16 cellular contexts compared by ENCODE assay signal in genomic region chr21:39633770-39634181, GRCh38. TPM values are rescaled to one million over a fixed set of nuclear protein-coding genes. Genes with fewer than 3 reads are reported as not detected.
DNase-seq lines count a peak whose midpoint lies in the region; ATAC-seq, FAIRE-seq and TF ChIP-seq lines count a peak whose summit lies in the region.
"Had no signal": no experiment of that assay in that cellular context is flagged by ENCODE, and none has a peak within 500 bp of the region (broad histone marks: within the 10 kb centered on the region; RNA-seq: fewer than 3 reads in every experiment).

No MANE protein-coding gene starts in this region.

- H2AFZ ChIP-seq in astrocyte (ENCODE audit: low read depth, low read length) = peak overlapping the region; percentile 48

- intact Hi-C loops in transverse colon (cut with DNase I; ENCODE audit: low total_unique reads) = no loop called here
- intact Hi-C loops in activated CD8-positive, alpha-beta T cell treated with anti-CD3 and anti-CD28 coated beads for 36 hours (cut with micrococcal nuclease) = no loop called here

- peaks cover 63% of the 10 kb centered on the region for H3K4me1 Mint-ChIP-seq in astrocyte (ENCODE audit: low read depth, unreplicated experiment)
- no peaks in the 10 kb centered on the region for H3K4me1 Mint-ChIP-seq in activated CD8-positive, alpha-beta T cell treated with anti-CD3 and anti-CD28 coated beads for 36 hours (ENCODE audit: low read depth)

- H3K4me3 Mint-ChIP-seq in astrocyte (ENCODE audit: unreplicated experiment) = no peak overlapping the region
- no peak overlapping the region for H3K4me3 Mint-ChIP-seq in activated CD8-positive, alpha-beta T cell treated with anti-CD3 and anti-CD28 coated beads for 36 hours

- H3K27me3 ChIP-seq in astrocyte (ENCODE audit: insufficient read depth, low read length) = no peaks in the 10 kb centered on the region
- no peaks in the 10 kb centered on the region for H3K27me3 ChIP-seq in transverse colon
- H3K27me3 ChIP-seq: BLaER1 had no signal

- no peak for ATAC-seq in activated CD8-positive, alpha-beta T cell treated with anti-CD3 and anti-CD28 coated beads for 36 hours

- H3K4me1 ChIP-seq in astrocyte (ENCODE audit: insufficient read depth, low read length) (peaks cover 45% of the 10 kb centered on the region), transverse colon (peaks cover 0 to 31% (median 14%) of the 10 kb centered on the region in 4 donors)

- in situ Hi-C loops in ACHN (cut with HindIII; ENCODE audit: low pct_ligation_motif_present, low pct_unique_long_range_greater_than_20kb, low sequenced_read_pairs) (no loop called here), transverse colon (cut with MboI; ENCODE audit: low pct_ligation_motif_present in 1 of 4, low pct_unique_long_range_greater_than_20kb in 1 of 4, low sequenced_read_pairs in 3 of 4) (no loop called here)

- H3K27ac Mint-ChIP-seq in astrocyte (ENCODE audit: unreplicated experiment) = peak overlapping the region; percentile 93
- no peak overlapping the region for H3K27ac Mint-ChIP-seq in activated CD8-positive, alpha-beta T cell treated with anti-CD3 and anti-CD28 coated beads for 36 hours
- H3K27ac Mint-ChIP-seq: activated T-helper 2 cell treated with anti-CD3 and anti-CD28 coated beads, Interferon-gamma antibody, Interleukin-2, Interleukin-4, amounts not matched to agents 10 μg/mL and 5 μg/mL and 100 μg/mL, durations not matched to agents 14 hours and 24 hours and 36 hours had no signal

- H3K9ac ChIP-seq in astrocyte (ENCODE audit: low read length) = peak overlapping the region; percentile 70
- H3K9ac ChIP-seq: BLaER1 had no signal

- no peak for TF ChIP-seq POLR2A in transverse colon (IDR thresholded peaks at IDR 0.05)

- FAIRE-seq in astrocyte (lab: Jason Lieb, UNC) = peak; percentile 99
- FAIRE-seq: colon, GM19239 had no signal

- peak; percentile 93 for DNase-seq in ACHN
- DNase-seq in HS-27A (ENCODE audit: low read depth) = peak; percentile 86
- DNase-seq in astrocyte (ENCODE audit: low read depth) = peak; percentile 98
- peak; percentile 95 for DNase-seq in glomerular visceral epithelial cell (ENCODE audit: extremely low spot score)
- DNase-seq in activated effector memory CD4-positive, alpha-beta T cell treated with anti-CD3 and anti-CD28 coated beads, Interleukin-2, amount 50 U/mL, for 16 hours = no peak
- no peak for DNase-seq in transverse colon
- DNase-seq in activated CD8-positive, alpha-beta T cell treated with anti-CD3 and anti-CD28 coated beads for 36 hours = no peak
- DNase-seq in DMS 273 (lab: John Stamatoyannopoulos, UW; ENCODE audit: unreplicated experiment) = no peak
- DNase-seq: NCI-H1417 treated with DMSO at 0.1 percent for 48 hours; stimulated activated CD8-positive, alpha-beta memory T cell treated with anti-CD3 and anti-CD28 coated beads, Interleukin-4, amount 100 ng/mL, for 48 hours; WERI-Rb-1 had no signal

- POLR2A ChIA-PET in activated CD8-positive, alpha-beta T cell treated with anti-CD3 and anti-CD28 coated beads for 36 hours (lab: Charles Lee) = no interaction called here

- 77 to 80% methylated on average over 3 to 5 of the region's 5 CpGs for WGBS in transverse colon (ENCODE audit: low coverage in 1 of 2), 2 donors

- peak overlapping the region; percentile 75 for H3K4me2 ChIP-seq in astrocyte (ENCODE audit: low read length)
- H3K4me2 ChIP-seq: BLaER1 had no signal

- H3K79me2 ChIP-seq in astrocyte (ENCODE audit: insufficient read depth, low read length) = peaks cover 6% of the 10 kb centered on the region

- H3K27ac ChIP-seq in astrocyte (ENCODE audit: low read depth, low read length) (peak overlapping the region; percentile 92), transverse colon (no peak overlapping the region)
- H3K27ac ChIP-seq: BLaER1, HL-60, WERI-Rb-1 had no signal

- H3K9me3 ChIP-seq in astrocyte (ENCODE audit: insufficient read depth, low read depth, low read length) = no peaks in the 10 kb centered on the region
- H3K9me3 ChIP-seq in transverse colon = no peaks in the 10 kb centered on the region
- H3K9me3 ChIP-seq: BLaER1 had no signal

- no peaks in the 10 kb centered on the region for H4K20me1 ChIP-seq in astrocyte (ENCODE audit: insufficient read depth, low read length)
- H4K20me1 ChIP-seq: BLaER1 had no signal

- CTCF ChIA-PET in activated CD8-positive, alpha-beta T cell treated with anti-CD3 and anti-CD28 coated beads for 36 hours (lab: Charles Lee) = no interaction called here

- no peaks in the 10 kb centered on the region for H3K27me3 Mint-ChIP-seq in astrocyte (ENCODE audit: low read depth, unreplicated experiment)
- peaks cover 10% of the 10 kb centered on the region for H3K27me3 Mint-ChIP-seq in activated CD8-positive, alpha-beta T cell treated with anti-CD3 and anti-CD28 coated beads for 36 hours

- TF ChIP-seq CTCF in astrocyte (IDR thresholded peaks at IDR 0.05; ENCODE audit: insufficient read depth, low read depth, low read length) (no peak), transverse colon (IDR thresholded peaks at IDR 0.05) (no peak)
- TF ChIP-seq CTCF in activated CD8-positive, alpha-beta T cell treated with anti-CD3 and anti-CD28 coated beads for 36 hours (IDR thresholded peaks at IDR 0.05) = no peak

- H3K4me3 ChIP-seq in astrocyte (ENCODE audit: insufficient read depth, low read depth, low read length) = peak overlapping the region; percentile 35
- no peak overlapping the region for H3K4me3 ChIP-seq in transverse colon
- H3K4me3 ChIP-seq: BLaER1 had no signal

- TF ChIP-seq EP300 in transverse colon (IDR thresholded peaks at IDR 0.05; ENCODE audit: low read depth) = no peak

- H3K36me3 Mint-ChIP-seq in astrocyte (ENCODE audit: low read depth, unreplicated experiment) = peaks cover 1% of the 10 kb centered on the region
- H3K36me3 Mint-ChIP-seq in activated CD8-positive, alpha-beta T cell treated with anti-CD3 and anti-CD28 coated beads for 36 hours (ENCODE audit: low read depth) = no peaks in the 10 kb centered on the region

- H3K9me3 Mint-ChIP-seq in astrocyte (ENCODE audit: unreplicated experiment) = no peaks in the 10 kb centered on the region
- no peaks in the 10 kb centered on the region for H3K9me3 Mint-ChIP-seq in activated CD8-positive, alpha-beta T cell treated with anti-CD3 and anti-CD28 coated beads for 36 hours
- H3K9me3 Mint-ChIP-seq: activated T-helper 2 cell treated with anti-CD3 and anti-CD28 coated beads, Interferon-gamma antibody, Interleukin-2, Interleukin-4, amounts not matched to agents 10 μg/mL and 5 μg/mL and 100 μg/mL, durations not matched to agents 14 hours and 24 hours and 36 hours had no signal

- H3K36me3 ChIP-seq in astrocyte (ENCODE audit: insufficient read depth, low read length) = no peaks in the 10 kb centered on the region
- H3K36me3 ChIP-seq in transverse colon = no peaks in the 10 kb centered on the region
- H3K36me3 ChIP-seq: BLaER1, WERI-Rb-1 had no signal

RNA-seq across cellular contexts. Expression of gene B3GALT5, which starts 21.0 kb away (rescaled TPM):
- total RNA-seq in astrocyte (2.2 and 2.5 TPM in 2 replicates), transverse colon (10 to 100 TPM; 31.4 to 81.9 (median 44.0) TPM)
- not detected for total RNA-seq in activated CD8-positive, alpha-beta T cell treated with anti-CD3 and anti-CD28 coated beads for 36 hours
- total RNA-seq: activated T-helper 2 cell treated with anti-CD3 and anti-CD28 coated beads, Interferon-gamma antibody, Interleukin-2, Interleukin-4, amounts not matched to agents 10 μg/mL and 5 μg/mL and 100 μg/mL, durations not matched to agents 14 hours and 24 hours and 36 hours had no signal

Comparison
In these comparisons a context has a peak if more than half of its experiments do, and no peak if none do; other contexts are left out.
1. DNase-seq: peak in ACHN (single experiment), HS-27A (single experiment), astrocyte (single experiment) and glomerular visceral epithelial cell (single experiment); none in activated effector memory CD4-positive, alpha-beta T cell treated with anti-CD3 and anti-CD28 coated beads, Interleukin-2, amount 50 U/mL, for 16 hours (single experiment), transverse colon (single experiment), activated CD8-positive, alpha-beta T cell treated with anti-CD3 and anti-CD28 coated beads for 36 hours (single experiment) and DMS 273 (single experiment).